Comparison of ENCODE assay signal across 9 cellular contexts in the genomic region with DNA sequence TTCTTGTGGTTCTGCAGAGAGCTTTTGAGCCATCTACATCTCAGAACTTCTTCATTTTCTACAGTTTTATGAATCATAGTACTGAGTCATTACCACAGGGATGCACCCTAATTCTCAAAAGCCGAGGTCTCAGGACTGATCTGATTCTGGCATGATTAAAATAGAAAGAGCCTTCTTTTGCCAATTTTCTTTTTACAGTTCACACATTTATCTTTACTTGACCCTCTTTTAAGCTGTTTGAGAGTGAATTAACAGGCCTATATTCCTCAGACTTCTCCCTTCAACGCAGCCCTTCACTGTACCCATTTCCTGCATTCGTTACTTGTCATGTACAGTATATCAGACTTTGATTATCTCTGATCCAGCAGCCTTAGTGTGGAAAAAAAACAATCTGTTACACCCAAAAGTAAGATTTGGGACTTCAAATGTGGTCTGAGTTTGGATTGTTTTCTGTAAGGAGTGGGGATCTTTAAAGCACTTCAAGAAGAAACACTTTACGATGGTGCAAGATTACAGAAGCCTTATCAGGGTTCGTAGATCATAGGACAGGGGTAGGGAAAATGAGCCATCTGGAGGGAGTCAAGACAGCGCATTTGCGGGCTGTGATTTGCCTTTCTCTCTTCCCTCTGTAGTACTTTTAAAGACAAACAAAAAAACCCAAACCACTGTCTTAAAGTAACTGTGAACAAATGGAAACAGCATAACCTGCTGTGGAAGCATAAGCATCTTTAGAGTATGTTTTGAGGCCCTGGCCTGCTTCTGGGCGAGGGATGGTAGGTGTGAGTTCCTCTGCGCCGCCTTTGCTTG. TPM values are rescaled to one million over a fixed set of nuclear protein-coding genes. Genes with fewer than 3 reads are reported as not detected.
DNase-seq lines count a peak whose midpoint lies in the region; ATAC-seq and TF ChIP-seq lines count a peak whose summit lies in the region.
"Had no signal": no experiment of that assay in that cellular context is flagged by ENCODE, and none has a peak within 500 bp of the region (broad histone marks: within the 10 kb centered on the region; RNA-seq: fewer than 3 reads in every experiment).

No MANE protein-coding gene starts in this region.

- H3K4me1 ChIP-seq in left ventricle myocardium inferior = peaks cover 22% of the 10 kb centered on the region
- no peaks in the 10 kb centered on the region for H3K4me1 ChIP-seq in Caco-2

- peak overlapping the region; percentile 93 for H3K27ac Mint-ChIP-seq in activated CD4-positive, alpha-beta memory T cell treated with anti-CD3 and anti-CD28 coated beads for 36 hours
- no peak overlapping the region for H3K27ac Mint-ChIP-seq in Caco-2 (ENCODE audit: unreplicated experiment)

- peaks cover 36% of the 10 kb centered on the region for H3K36me3 Mint-ChIP-seq in activated CD4-positive, alpha-beta memory T cell treated with anti-CD3 and anti-CD28 coated beads for 36 hours
- H3K36me3 Mint-ChIP-seq in Caco-2 (ENCODE audit: insufficient read depth, unreplicated experiment) = peaks cover 26% of the 10 kb centered on the region

- TF ChIP-seq CTCF in left ventricle myocardium inferior (IDR thresholded peaks at IDR 0.05; ENCODE audit: borderline replicate concordance) = no peak
- TF ChIP-seq CTCF in Caco-2 (IDR thresholded peaks at IDR 0.05; ENCODE audit: insufficient read depth in 1 of 2, low read depth in 1 of 2, low read length in 1 of 2, severe bottlenecking in 1 of 2, unreplicated experiment in 1 of 2) = no peak

- DNase-seq in GDM1 (lab: John Stamatoyannopoulos, UW) = peak; percentile 39
- peak; percentile 53 for DNase-seq in activated CD4-positive, alpha-beta memory T cell treated with anti-CD3 and anti-CD28 coated beads for 36 hours
- no peak for DNase-seq in left ventricle myocardium inferior
- DNase-seq in D341Med (ENCODE audit: low spot score) = no peak
- DNase-seq in Caco-2 = no peak
- DNase-seq in NCI-H2029 (lab: John Stamatoyannopoulos, UW) = no peak

- CTCF ChIA-PET in activated CD4-positive, alpha-beta memory T cell treated with anti-CD3 and anti-CD28 coated beads for 36 hours (lab: Charles Lee) = interaction anchor here (0.8 to 3.3 kb wide), 11 partner anchors 10 to 113 kb away, joined by 3 to 27 read pairs (median 5); no protein-coding TSS in a partner anchor
- CTCF ChIA-PET in Caco-2 (lab: Charles Lee) = no interaction called here

- peaks cover 20% of the 10 kb centered on the region for H3K36me3 ChIP-seq in left ventricle myocardium inferior
- H3K36me3 ChIP-seq in Caco-2 (ENCODE audit: control insufficient read depth, insufficient read depth, low read length) = no peaks in the 10 kb centered on the region; the same call in 1 of the 2 replicates

- H3K27me3 ChIP-seq in left ventricle myocardium inferior (ENCODE audit: low read depth) (no peaks in the 10 kb centered on the region), Caco-2 (replicated peaks; ENCODE audit: control insufficient read depth, insufficient read depth, low read length) (no peaks in the 10 kb centered on the region)

- POLR2A ChIA-PET in activated CD4-positive, alpha-beta memory T cell treated with anti-CD3 and anti-CD28 coated beads for 36 hours (lab: Charles Lee) = interaction anchor here (1.0 to 5.4 kb wide), 18 partner anchors 8 to 122 kb away, joined by 3 to 136 read pairs (median 4); partner anchors contain the start of genes GPR183 and UBAC2
- POLR2A ChIA-PET in Caco-2 (lab: Charles Lee) = no interaction called here

- H3K4me3 Mint-ChIP-seq in activated CD4-positive, alpha-beta memory T cell treated with anti-CD3 and anti-CD28 coated beads for 36 hours = peak overlapping the region; percentile 27
- no peak overlapping the region for H3K4me3 Mint-ChIP-seq in Caco-2 (ENCODE audit: unreplicated experiment)

- peak overlapping the region; percentile 18 for H3K27ac ChIP-seq in left ventricle myocardium inferior (replicated peaks)
- H3K27ac ChIP-seq: PC-9 had no signal

- peaks cover 84% of the 10 kb centered on the region for H3K4me1 Mint-ChIP-seq in activated CD4-positive, alpha-beta memory T cell treated with anti-CD3 and anti-CD28 coated beads for 36 hours (ENCODE audit: low read depth)
- no peaks in the 10 kb centered on the region for H3K4me1 Mint-ChIP-seq in Caco-2 (ENCODE audit: low read depth, unreplicated experiment)

- ATAC-seq in GM21367 (IDR thresholded peaks at IDR 0.05; ENCODE audit: unreplicated experiment) (peak; percentile 70), HG03571 (IDR thresholded peaks at IDR 0.05; ENCODE audit: unreplicated experiment) (peak; percentile 84)

- intact Hi-C loops in activated CD4-positive, alpha-beta memory T cell treated with anti-CD3 and anti-CD28 coated beads for 36 hours (cut with micrococcal nuclease) = loop anchor here (1.0 kb wide), 9 partner anchors 8 to 112 kb away; partner anchors contain the start of gene GPR183
- intact Hi-C loops in left ventricle myocardium inferior (cut with micrococcal nuclease) = no loop called here
- intact Hi-C loops in Caco-2 (cut with micrococcal nuclease; ENCODE audit: unreplicated experiment) = no loop called here

- H3K27me3 Mint-ChIP-seq in activated CD4-positive, alpha-beta memory T cell treated with anti-CD3 and anti-CD28 coated beads for 36 hours = no peaks in the 10 kb centered on the region
- H3K27me3 Mint-ChIP-seq in Caco-2 (ENCODE audit: insufficient read depth, unreplicated experiment) = no peaks in the 10 kb centered on the region

- no peaks in the 10 kb centered on the region for H3K9me3 ChIP-seq in left ventricle myocardium inferior (replicated peaks)
- H3K9me3 ChIP-seq in Caco-2 = no peaks in the 10 kb centered on the region

- H3K4me3 ChIP-seq in left ventricle myocardium inferior (no peak overlapping the region), Caco-2 (ENCODE audit: low read depth, low read length) (no peak overlapping the region)
- H3K4me3 ChIP-seq: PC-9 had no signal

- no TSS peak for BruUV-seq in Caco-2 (replicated peaks; lab: Mats Ljungman, UMichigan)

- H3K9me3 Mint-ChIP-seq in activated CD4-positive, alpha-beta memory T cell treated with anti-CD3 and anti-CD28 coated beads for 36 hours = no peaks in the 10 kb centered on the region
- no peaks in the 10 kb centered on the region for H3K9me3 Mint-ChIP-seq in Caco-2 (ENCODE audit: unreplicated experiment)

RNA-seq across cellular contexts. Expression of gene GPR183, which starts 15.3 kb away (rescaled TPM):
- 10 to 100 TPM; 46.4 to 47.1 TPM for total RNA-seq in activated CD4-positive, alpha-beta memory T cell treated with anti-CD3 and anti-CD28 coated beads for 36 hours
- total RNA-seq in left ventricle myocardium inferior (1.7 TPM), Caco-2 (2022) (not detected in 2 replicates)
- total RNA-seq: PC-9 had no signal

Comparison
In these comparisons a context has a peak if more than half of its experiments do, and no peak if none do; other contexts are left out.
1. DNase-seq: peak in GDM1 (single experiment) and activated CD4-positive, alpha-beta memory T cell treated with anti-CD3 and anti-CD28 coated beads for 36 hours (single experiment); none in left ventricle myocardium inferior (single experiment), D341Med (single experiment), Caco-2 (0 of 2) and NCI-H2029 (single experiment).
2. RNA of gene GPR183, which starts 15.3 kb away (total RNA-seq): 46.4 to 47.1 TPM in activated CD4-positive, alpha-beta memory T cell treated with anti-CD3 and anti-CD28 coated beads for 36 hours; 1.7 TPM in left ventricle myocardium inferior (single experiment) and not detected in Caco-2; every median in the first group is over 10 times any median in the second.